ENCODE assay signal across 10 cellular contexts in the genomic region with DNA sequence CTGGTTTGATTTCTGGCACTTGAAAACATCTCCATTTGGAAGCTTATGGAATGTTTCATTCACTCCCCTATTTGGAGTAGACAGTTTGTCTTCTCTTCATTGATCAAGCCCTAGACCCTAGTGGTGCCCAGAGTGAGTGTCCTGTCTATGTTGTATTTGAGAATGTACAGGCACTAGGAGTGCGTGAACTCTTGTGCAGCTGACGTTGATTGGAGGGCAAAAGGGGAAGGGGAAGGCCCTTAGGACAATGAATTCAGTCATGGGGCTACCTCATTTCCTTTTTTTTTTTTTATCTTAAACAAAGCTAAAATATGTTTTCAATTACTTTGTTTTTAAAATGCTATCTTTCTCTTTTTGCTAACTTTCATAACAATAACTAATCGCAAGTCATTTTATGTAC.
DNase-seq lines count a peak whose midpoint lies in the region; ATAC-seq and TF ChIP-seq lines count a peak whose summit lies in the region.
"Had no signal": no experiment of that assay in that cellular context is flagged by ENCODE, and none has a peak within 500 bp of the region (broad histone marks: within the 10 kb centered on the region; RNA-seq: fewer than 3 reads in every experiment).

No MANE protein-coding gene starts in this region.

- H3K4me1 ChIP-seq in left ventricle myocardium inferior = peaks cover 99% of the 10 kb centered on the region
- peaks cover 74 to 81% of the 10 kb centered on the region in 2 donors for H3K4me1 ChIP-seq in thyroid gland

- peaks cover 54% of the 10 kb centered on the region for H3F3A ChIP-seq in SU-DHL-6 (ENCODE audit: insufficient read depth)

- H3K9me3 Mint-ChIP-seq in activated T-cell treated with anti-CD3 and anti-CD28 coated beads, Interleukin-2, amount 50 U/mL, for 72 hours = no peaks in the 10 kb centered on the region

- DNase-seq in activated T-cell treated with anti-CD3 and anti-CD28 coated beads, Interleukin-2, amount 50 U/mL, for 72 hours = no peak
- no peak for DNase-seq in activated T-cell treated with anti-CD3 and anti-CD28 coated beads, Interleukin-2, amount 50 U/mL, for 1 hour
- DNase-seq in left ventricle myocardium inferior (no peak), thyroid gland (no peak), head of caudate nucleus (no peak), hepatic stellate cell (ENCODE audit: low spot score) (no peak), HT-29 (ENCODE audit: low spot score) (no peak)
- DNase-seq: glutamatergic neuron, NCI-H1436 had no signal

- H3K36me3 Mint-ChIP-seq in activated T-cell treated with anti-CD3 and anti-CD28 coated beads, Interleukin-2, amount 50 U/mL, for 72 hours (ENCODE audit: insufficient read depth in 2 of 2) = no peaks in the 10 kb centered on the region

- H3K27ac ChIP-seq in SU-DHL-6 (ENCODE audit: low read depth, low read length) (peak overlapping the region; percentile 87), left ventricle myocardium inferior (replicated peaks) (peak overlapping the region; percentile 91), thyroid gland (peak overlapping the region; percentile 25 to 77 (median 53))

- H3K9me3 ChIP-seq in SU-DHL-6 (ENCODE audit: insufficient read depth, low read length) (no peaks in the 10 kb centered on the region), left ventricle myocardium inferior (replicated peaks) (no peaks in the 10 kb centered on the region), thyroid gland (no peaks in the 10 kb centered on the region)

- TF ChIP-seq CTCF in SU-DHL-6 (IDR thresholded peaks at IDR 0.05; ENCODE audit: insufficient read depth, low read length, poor library complexity, severe bottlenecking) (no peak), left ventricle myocardium inferior (IDR thresholded peaks at IDR 0.05; ENCODE audit: borderline replicate concordance) (no peak), thyroid gland (IDR thresholded peaks at IDR 0.05) (no peak)

- peak in 1 of 2 donors; percentile 25 for ATAC-seq in activated T-cell treated with anti-CD3 and anti-CD28 coated beads, Interleukin-2, amount 50 U/mL, for 72 hours (replicated peaks in 1 of 2)

- H3K9me2 ChIP-seq in SU-DHL-6 (replicated peaks; ENCODE audit: insufficient read depth, low read length) = no peaks in the 10 kb centered on the region

- H3K36me3 ChIP-seq in SU-DHL-6 (ENCODE audit: low read length) (no peaks in the 10 kb centered on the region), left ventricle myocardium inferior (no peaks in the 10 kb centered on the region), thyroid gland (no peaks in the 10 kb centered on the region)

- peaks cover 92% of the 10 kb centered on the region for H3K79me2 ChIP-seq in SU-DHL-6 (ENCODE audit: insufficient read depth, low read length)

- H3K27me3 Mint-ChIP-seq in activated T-cell treated with anti-CD3 and anti-CD28 coated beads, Interleukin-2, amount 50 U/mL, for 72 hours (ENCODE audit: low read depth) = no peaks in the 10 kb centered on the region

- 68 to 71% methylated on average over 3 of the region's 3 CpGs for WGBS in thyroid gland, 2 donors

- H3K4me3 Mint-ChIP-seq in activated T-cell treated with anti-CD3 and anti-CD28 coated beads, Interleukin-2, amount 50 U/mL, for 72 hours = peak overlapping the region; percentile 58 to 62

- intact Hi-C loops in left ventricle myocardium inferior (cut with micrococcal nuclease) (no loop called here), thyroid gland (cut with DNase I) (loop anchor here (10.0 kb wide), 1 partner anchor 69 kb away; a partner anchor contains a TSS), head of caudate nucleus (cut with DNase I) (no loop called here)

- peaks cover 99% of the 10 kb centered on the region for H3K4me1 Mint-ChIP-seq in activated T-cell treated with anti-CD3 and anti-CD28 coated beads, Interleukin-2, amount 50 U/mL, for 72 hours (ENCODE audit: low read depth)

- H3K4me3 ChIP-seq in SU-DHL-6 (ENCODE audit: insufficient read depth, low read length, poor library complexity, severe bottlenecking) (no peak overlapping the region), left ventricle myocardium inferior (peak overlapping the region; percentile 51), thyroid gland (replicated peaks in 1 of 3) (no peak overlapping the region)

- H4K20me1 ChIP-seq in SU-DHL-6 (ENCODE audit: low read depth, low read length) = no peaks in the 10 kb centered on the region

- no peaks in the 10 kb centered on the region for H3K27me3 ChIP-seq in SU-DHL-6 (ENCODE audit: low read length)
- no peaks in the 10 kb centered on the region for H3K27me3 ChIP-seq in left ventricle myocardium inferior (ENCODE audit: low read depth)
- no peaks in the 10 kb centered on the region for H3K27me3 ChIP-seq in thyroid gland

- H3K4me2 ChIP-seq in SU-DHL-6 (ENCODE audit: low read depth, low read length, poor library complexity, severe bottlenecking) = peak overlapping the region; percentile 79

- peak overlapping the region; percentile 43; the same call in 1 of the 2 replicates for H3K9ac ChIP-seq in SU-DHL-6 (ENCODE audit: low read length)

- no peak for TF ChIP-seq POLR2A in thyroid gland (IDR thresholded peaks at IDR 0.05)

- peak overlapping the region; percentile 85 for H3K27ac Mint-ChIP-seq in activated T-cell treated with anti-CD3 and anti-CD28 coated beads, Interleukin-2, amount 50 U/mL, for 72 hours

- H2AFZ ChIP-seq in SU-DHL-6 (ENCODE audit: low read depth, low read length, severe bottlenecking) = no peak overlapping the region
